In genomic region chr6:138817799-138818198, GRCh38 we compare ENCODE assay signal across 8 cellular contexts. TPM values are rescaled to one million over a fixed set of nuclear protein-coding genes. Genes with fewer than 3 reads are reported as not detected.
DNase-seq lines count a peak whose midpoint lies in the region; TF ChIP-seq lines count a peak whose summit lies in the region.

No MANE protein-coding gene starts in this region.

- intact Hi-C loops in dorsolateral prefrontal cortex (cut with DNase I), result loop anchor here (5.0 kb wide), 3 partner anchors 170 to 550 kb away; partner anchors contain the start of gene REPS1 (in 1 of the 2)

- DNase-seq in activated CD8-positive, alpha-beta memory T cell treated with anti-CD3 and anti-CD28 coated beads, Interleukin-2, amount 50 U/mL, for 48 hours, result peak; percentile 56
- DNase-seq in activated CD8-positive, alpha-beta memory T cell treated with anti-CD3 and anti-CD28 coated beads for 24 hours, result no peak
- DNase-seq in NCI-H2107 (lab: John Stamatoyannopoulos, UW), result peak; percentile 19
- peak; percentile 67 for DNase-seq in non-pigmented ciliary epithelial cell (ENCODE audit: low read depth)
- DNase-seq in dorsolateral prefrontal cortex, result no peak
- no peak for DNase-seq in NCI-H524 (lab: John Stamatoyannopoulos, UW)
- DNase-seq in coronary artery (ENCODE audit: low spot score), result no peak

- no peaks in the 10 kb centered on the region for H3K27me3 ChIP-seq in duodenal mucosa (ENCODE audit: control insufficient read depth in 1 of 2, insufficient read depth in 2 of 2, low read length in 2 of 2)
- no peaks in the 10 kb centered on the region for H3K27me3 ChIP-seq in dorsolateral prefrontal cortex

- no peaks in the 10 kb centered on the region for H3K9me3 ChIP-seq in duodenal mucosa (ENCODE audit: control insufficient read depth in 1 of 2, low read length in 2 of 2)

- no peak for TF ChIP-seq CTCF in dorsolateral prefrontal cortex (IDR thresholded peaks at IDR 0.05 in 54 of 56, conservative IDR thresholded peaks at IDR 0.05 in 2 of 56; ENCODE audit: low read depth in 1 of 56, partially characterized antibody in 56 of 56)
- TF ChIP-seq CTCF in coronary artery (IDR thresholded peaks at IDR 0.05), result no peak

- H3K4me3 ChIP-seq in duodenal mucosa (ENCODE audit: low read depth in 1 of 2, low read length in 2 of 2) (peak overlapping the region in 1 of 2 donors; percentile 9), dorsolateral prefrontal cortex (no peak overlapping the region), coronary artery (no peak overlapping the region)

- H3K27ac ChIP-seq in duodenal mucosa (ENCODE audit: low read depth, low read length) (no peak overlapping the region), dorsolateral prefrontal cortex (no peak overlapping the region), coronary artery (no peak overlapping the region)

- H3K9ac ChIP-seq in duodenal mucosa (ENCODE audit: low read depth in 1 of 2, low read length in 2 of 2), result peak overlapping the region; percentile 20 to 26

- H3K36me3 ChIP-seq in duodenal mucosa (ENCODE audit: control insufficient read depth in 1 of 2, insufficient read depth in 2 of 2, low read length in 2 of 2), result no peaks in the 10 kb centered on the region

- peaks cover 11 to 21% of the 10 kb centered on the region in 2 donors for H3K4me1 ChIP-seq in duodenal mucosa (ENCODE audit: control insufficient read depth in 1 of 2, insufficient read depth in 2 of 2, low read length in 2 of 2)

RNA-seq across cellular contexts. Expression of gene ECT2L, which starts 21.9 kb away (rescaled TPM):
- 1 to 10 TPM in 17 of 120 experiments, under 1 TPM in 81, not detected in 22; 0.10 to 1.9 (median 0.41) TPM for total RNA-seq in dorsolateral prefrontal cortex

RNA-seq across cellular contexts. Expression of gene CCDC28A, which starts 44.2 kb away (rescaled TPM):
- 10 to 100 TPM; 18.1 to 50.8 (median 35.7) TPM for total RNA-seq in dorsolateral prefrontal cortex

Comparison
In these comparisons a context has a peak if more than half of its experiments do, and no peak if none do; other contexts are left out.
1. DNase-seq: peak in activated CD8-positive, alpha-beta memory T cell treated with anti-CD3 and anti-CD28 coated beads, Interleukin-2, amount 50 U/mL, for 48 hours (single experiment), NCI-H2107 (single experiment) and non-pigmented ciliary epithelial cell (single experiment); none in activated CD8-positive, alpha-beta memory T cell treated with anti-CD3 and anti-CD28 coated beads for 24 hours (single experiment), dorsolateral prefrontal cortex (0 of 10), NCI-H524 (0 of 2) and coronary artery (single experiment).